1 cellular context compared by ENCODE assay signal in the genomic region with DNA sequence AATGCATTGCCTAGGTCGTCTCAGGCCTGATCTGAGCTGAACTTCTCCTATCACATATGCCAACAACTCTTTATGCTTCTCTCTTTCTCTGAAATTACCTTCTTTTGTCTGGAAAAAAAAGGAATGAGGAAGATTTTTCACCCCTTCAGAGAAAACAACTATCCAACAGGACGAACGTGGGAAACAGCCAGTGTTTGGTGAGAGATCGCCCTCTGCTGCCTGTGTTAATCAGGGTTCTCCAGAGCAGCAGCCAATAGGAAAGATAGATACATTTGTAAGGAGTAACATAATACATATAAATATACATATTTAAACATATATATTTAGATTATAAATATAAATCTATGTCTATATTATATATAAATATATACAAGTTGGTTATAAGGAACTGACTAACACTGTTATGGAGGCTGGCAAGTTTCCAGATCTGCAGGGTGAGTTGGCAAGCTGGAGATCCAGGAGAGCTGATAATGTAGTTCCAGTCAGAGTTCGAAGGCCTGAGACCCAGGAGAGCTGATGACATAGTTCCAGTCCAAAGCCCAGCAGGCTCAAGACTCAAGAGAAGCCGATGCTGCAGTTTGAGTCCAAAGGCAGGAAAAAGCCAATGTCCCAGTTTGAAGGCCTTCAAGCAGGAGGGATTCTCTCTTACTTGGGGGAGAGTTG.
TF ChIP-seq lines count a peak whose summit lies in the region.

No MANE protein-coding gene starts in this region.

TF ChIP-seq in endothelial cell of umbilical vein, 7 proteins besides CTCF, POLR2A, EP300 and RAD21:
- TF ChIP-seq MYC (IDR thresholded peaks at IDR 0.05; ENCODE audit: low read depth, low read length) (no peak), GATA2 (IDR thresholded peaks at IDR 0.05; ENCODE audit: insufficient read depth, insufficient read length, low read depth, low read length) (peak; percentile 48), JUN (IDR thresholded peaks at IDR 0.05; ENCODE audit: borderline replicate concordance, insufficient read depth, insufficient read length, low read depth) (no peak), FOS (IDR thresholded peaks at IDR 0.05; ENCODE audit: borderline replicate concordance, insufficient read depth, low read length) (no peak)
